13 cellular contexts compared by ENCODE assay signal in the genomic region with DNA sequence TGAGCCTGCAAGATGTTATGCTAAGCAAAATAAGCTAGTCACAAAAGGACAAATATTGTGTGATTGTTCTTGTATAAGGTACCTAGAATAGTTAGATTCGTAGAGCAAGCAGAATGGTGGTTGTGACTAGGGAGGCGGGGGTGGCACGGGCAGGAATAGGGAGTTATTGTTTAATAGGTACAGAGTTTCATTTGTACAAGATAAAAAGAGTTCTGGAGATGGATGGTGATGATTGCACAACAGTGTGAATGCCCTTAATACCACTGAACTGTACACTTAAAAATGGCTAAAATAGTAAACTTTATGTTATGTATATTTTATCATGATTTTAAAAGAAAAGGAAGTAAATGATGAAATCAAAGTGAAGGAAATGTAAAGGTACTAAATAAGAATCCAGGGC. TPM values are rescaled to one million over a fixed set of nuclear protein-coding genes. Genes with fewer than 3 reads are reported as not detected.
DNase-seq lines count a peak whose midpoint lies in the region; ATAC-seq and TF ChIP-seq lines count a peak whose summit lies in the region.
"Had no signal": no experiment of that assay in that cellular context is flagged by ENCODE, and none has a peak within 500 bp of the region (broad histone marks: within the 10 kb centered on the region; RNA-seq: fewer than 3 reads in every experiment).

No MANE protein-coding gene starts in this region.

- CTCF ChIA-PET in Panc1 (lab: Charles Lee): no interaction called here

- no peak for TF ChIP-seq CTCF in Panc1 (IDR thresholded peaks at IDR 0.05)
- no peak for TF ChIP-seq CTCF in hepatocyte (IDR thresholded peaks at IDR 0.05; ENCODE audit: poor library complexity)
- TF ChIP-seq CTCF in nephron progenitor cell (IDR thresholded peaks at IDR 0.05): no peak

- no peaks in the 10 kb centered on the region for H3K9me3 Mint-ChIP-seq in nephron progenitor cell

- POLR2A ChIA-PET in Panc1 (lab: Charles Lee): no interaction called here

- H3K27ac ChIP-seq in Panc1 (ENCODE audit: low read length) (no peak overlapping the region), hepatocyte (peak overlapping the region; percentile 54), substantia nigra (ENCODE audit: low read depth, low read length, poor library complexity, severe bottlenecking) (no peak overlapping the region)
- H3K27ac ChIP-seq: BLaER1, HL-60 had no signal

- ATAC-seq in Panc1 (no peak), HG03108 (IDR thresholded peaks at IDR 0.05; ENCODE audit: unreplicated experiment) (no peak)

- peak overlapping the region; percentile 2 for H3K27ac Mint-ChIP-seq in nephron progenitor cell

- peaks cover 26% of the 10 kb centered on the region for H3K36me3 ChIP-seq in Panc1 (ENCODE audit: control insufficient read depth, insufficient read depth, low read length)
- no peaks in the 10 kb centered on the region for H3K36me3 ChIP-seq in hepatocyte (replicated peaks; ENCODE audit: insufficient read depth, low read depth)

- H3K9me3 ChIP-seq in Panc1 (ENCODE audit: control insufficient read depth, insufficient read depth, low read depth, low read length) (no peaks in the 10 kb centered on the region), hepatocyte (ENCODE audit: low read depth) (no peaks in the 10 kb centered on the region)
- H3K9me3 ChIP-seq: BLaER1, HAP-1 had no signal

- intact Hi-C loops in Panc1 (cut with micrococcal nuclease; ENCODE audit: unreplicated experiment): no loop called here

- H3K4me3 Mint-ChIP-seq in nephron progenitor cell: no peak overlapping the region

- no peak for DNase-seq in Panc1 (ENCODE audit: low read depth, low spot score)
- DNase-seq in hepatocyte (ENCODE audit: low spot score): no peak
- no peak for DNase-seq in nephron progenitor cell
- DNase-seq in substantia nigra (lab: John Stamatoyannopoulos, UW): no peak
- DNase-seq in NCI-H446 treated with DMSO at 0.1 percent for 48 hours (lab: John Stamatoyannopoulos, UW): no peak
- DNase-seq: 8988T, AML-193, GF-D8 had no signal

- no peak overlapping the region for H3K4me3 ChIP-seq in Panc1 (ENCODE audit: low read depth in 2 of 2, low read length in 2 of 2)
- H3K4me3 ChIP-seq in hepatocyte: no peak overlapping the region
- H3K4me3 ChIP-seq: BLaER1, HAP-1 had no signal

- no peaks in the 10 kb centered on the region for H3K9me2 ChIP-seq in hepatocyte (replicated peaks; ENCODE audit: insufficient read depth)

- in situ Hi-C loops in Panc1 (cut with HindIII; ENCODE audit: low pct_unique_long_range_greater_than_20kb, low sequenced_read_pairs): no loop called here

- H2AFZ ChIP-seq in hepatocyte: no peak overlapping the region

- H3K27me3 Mint-ChIP-seq in nephron progenitor cell (ENCODE audit: low read depth, poor library complexity): no peaks in the 10 kb centered on the region

- H3K79me2 ChIP-seq in hepatocyte: no peaks in the 10 kb centered on the region

- H3K4me2 ChIP-seq in hepatocyte: no peak overlapping the region
- H3K4me2 ChIP-seq: BLaER1 had no signal

- no peaks in the 10 kb centered on the region for H4K20me1 ChIP-seq in hepatocyte (ENCODE audit: insufficient read depth, poor library complexity, severe bottlenecking)
- H4K20me1 ChIP-seq: BLaER1 had no signal

- WGBS in hepatocyte (ENCODE audit: low lambda C conversion rate, missing lambda C conversion rate): 79% methylated on average over 3 of the region's 3 CpGs

- H3K4me1 Mint-ChIP-seq in nephron progenitor cell: no peaks in the 10 kb centered on the region

- H3K27me3 ChIP-seq in Panc1 (ENCODE audit: control insufficient read depth, insufficient read depth, low read length) (no peaks in the 10 kb centered on the region), hepatocyte (no peaks in the 10 kb centered on the region)
- H3K27me3 ChIP-seq: BLaER1 had no signal

- peaks cover 60% of the 10 kb centered on the region for H3K36me3 Mint-ChIP-seq in nephron progenitor cell (ENCODE audit: low read depth)

- BruUV-seq in Panc1 (replicated peaks; lab: Mats Ljungman, UMichigan): TSS peak; percentile 51

- H3K4me1 ChIP-seq in Panc1 (ENCODE audit: control insufficient read depth, insufficient read depth, low read length) (peaks cover 12% of the 10 kb centered on the region), hepatocyte (ENCODE audit: insufficient read depth) (peaks cover 28% of the 10 kb centered on the region)
- H3K4me1 ChIP-seq: BLaER1 had no signal

RNA-seq across cellular contexts. Expression of a gene that starts 20.6 kb away (rescaled TPM):
- 41.0 TPM for total RNA-seq in Panc1 (2021; ENCODE audit: unreplicated experiment)
- polyA plus RNA-seq in Panc1 (2012; ENCODE audit: insufficient read length): 41.3 TPM
- total RNA-seq in hepatocyte: 56.6 and 64.4 TPM in 2 replicates
- polyA plus RNA-seq in hepatocyte: 58.2 and 62.7 TPM in 2 replicates

RNA-seq across cellular contexts. Expression of a gene that starts 21.3 kb away (rescaled TPM):
- total RNA-seq in Panc1 (2021; ENCODE audit: unreplicated experiment): 42.9 TPM
- polyA plus RNA-seq in Panc1 (2012; ENCODE audit: insufficient read length): 20.1 TPM
- total RNA-seq in hepatocyte: 27.4 and 28.0 TPM in 2 replicates
- polyA plus RNA-seq in hepatocyte: 69.0 and 69.2 TPM in 2 replicates

RNA-seq across cellular contexts. Expression of a gene that starts 51.2 kb away (rescaled TPM):
- not detected for total RNA-seq in Panc1 (2021; ENCODE audit: unreplicated experiment)
- polyA plus RNA-seq in Panc1 (2012; ENCODE audit: insufficient read length): not detected
- total RNA-seq in hepatocyte: 0.28 and 1.7 TPM in 2 replicates
- 0.13 and 0.82 TPM in 2 replicates for polyA plus RNA-seq in hepatocyte
- total RNA-seq: H1 had no signal
- polyA plus RNA-seq: H1 had no signal
